In the genomic region with DNA sequence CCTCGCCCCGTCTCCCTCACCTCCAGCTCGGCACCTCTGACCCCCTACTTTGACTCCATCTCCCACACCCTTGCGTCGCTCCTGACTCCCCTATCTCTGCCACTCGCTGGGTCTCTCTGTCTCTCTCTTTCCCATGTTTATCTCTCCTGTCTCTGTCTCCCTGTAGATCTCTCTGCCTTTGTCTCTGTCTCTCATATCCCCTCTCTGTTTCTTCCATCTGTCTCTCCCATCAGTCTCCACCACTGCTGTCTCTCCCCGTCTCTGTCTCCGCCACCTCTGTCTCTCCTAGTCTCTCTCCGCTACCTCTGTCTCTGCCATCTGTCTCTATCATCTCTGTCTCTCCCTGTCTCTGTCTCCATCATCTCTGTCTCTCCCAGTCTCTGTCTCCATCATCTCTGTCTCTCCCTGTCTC, we compare ENCODE assay signal across 9 cellular contexts. TPM values are rescaled to one million over a fixed set of nuclear protein-coding genes. Genes with fewer than 3 reads are reported as not detected.
DNase-seq lines count a peak whose midpoint lies in the region; ATAC-seq and TF ChIP-seq lines count a peak whose summit lies in the region.
"Had no signal": no experiment of that assay in that cellular context is flagged by ENCODE, and none has a peak within 500 bp of the region (broad histone marks: within the 10 kb centered on the region; RNA-seq: fewer than 3 reads in every experiment).

No MANE protein-coding gene starts in this region.

- no peak for DNase-seq in activated naive CD4-positive, alpha-beta T cell treated with anti-CD3 and anti-CD28 coated beads for 36 hours
- no peak for DNase-seq in activated naive CD4-positive, alpha-beta T cell (lab: John Stamatoyannopoulos, UW)
- DNase-seq in activated naive CD4-positive, alpha-beta T cell treated with anti-CD3 and anti-CD28 coated beads, Interleukin-2, amount 50 U/mL, for 72 hours (ENCODE audit: low spot score in 2 of 2): peak in 1 of 2 donors; percentile 29
- DNase-seq in tibial nerve (ENCODE audit: low spot score in 2 of 2): no peak
- no peak for DNase-seq in NK-92 treated with Interleukin-12 subunit alpha and Interleukin-12 subunit beta, amount 100 ng/mL, for 24 hours (lab: John Stamatoyannopoulos, UW)

- WGBS in tibial nerve, 2 donors: 17% methylated on average over 7 to 9 of the region's 9 CpGs

- peak overlapping the region; percentile 64 for H3K4me3 ChIP-seq in iPS-20b (ENCODE audit: low read length)
- peak overlapping the region in 1 of 4 donors; percentile 27 for H3K4me3 ChIP-seq in tibial nerve

- H3K27me3 Mint-ChIP-seq in activated naive CD4-positive, alpha-beta T cell treated with anti-CD3 and anti-CD28 coated beads for 36 hours (ENCODE audit: low read depth): no peaks in the 10 kb centered on the region

- H3K36me3 ChIP-seq in iPS-20b (ENCODE audit: insufficient read depth, low read depth, low read length) (no peaks in the 10 kb centered on the region), tibial nerve (no peaks in the 10 kb centered on the region)
- H3K36me3 ChIP-seq: ovary had no signal

- H3K27me3 ChIP-seq in iPS-20b (ENCODE audit: insufficient read depth, low read length) (peaks cover 48% of the 10 kb centered on the region), tibial nerve (peaks cover 0 to 12% of the 10 kb centered on the region in 2 donors)
- H3K27me3 ChIP-seq: ovary had no signal

- H3K27ac ChIP-seq in iPS-20b (ENCODE audit: low read length) (peak overlapping the region; percentile 72), tibial nerve (peak overlapping the region in 3 of 4 donors; percentile 14 to 73 (median 60))
- H3K27ac ChIP-seq: ovary had no signal

- H3K4me3 Mint-ChIP-seq in activated naive CD4-positive, alpha-beta T cell treated with anti-CD3 and anti-CD28 coated beads for 36 hours: peak overlapping the region; percentile 97

- CTCF ChIA-PET in activated naive CD4-positive, alpha-beta T cell treated with anti-CD3 and anti-CD28 coated beads for 36 hours (lab: Charles Lee): interaction anchor here (1.0 to 6.2 kb wide), 10 partner anchors 17 to 230 kb away, joined by 3 to 189 read pairs (median 30); a partner anchor contains a TSS

- H3K4me1 Mint-ChIP-seq in activated naive CD4-positive, alpha-beta T cell treated with anti-CD3 and anti-CD28 coated beads for 36 hours (ENCODE audit: low read depth): peaks cover 37% of the 10 kb centered on the region

- intact Hi-C loops in activated naive CD4-positive, alpha-beta T cell treated with anti-CD3 and anti-CD28 coated beads for 36 hours (cut with micrococcal nuclease): no loop called here

- H3K9ac ChIP-seq in iPS-20b (ENCODE audit: low read depth, low read length): peak overlapping the region; percentile 81; the same call in 1 of the 2 replicates

- no peaks in the 10 kb centered on the region for H3K9me3 ChIP-seq in iPS-20b (ENCODE audit: insufficient read depth, low read depth, low read length)
- H3K9me3 ChIP-seq in tibial nerve: no peaks in the 10 kb centered on the region
- H3K9me3 ChIP-seq: ovary had no signal

- ATAC-seq in activated naive CD4-positive, alpha-beta T cell treated with anti-CD3 and anti-CD28 coated beads, Interleukin-2, amount 50 U/mL, for 72 hours: peak; percentile 9 to 19
- ATAC-seq in HG03439 (IDR thresholded peaks at IDR 0.05; ENCODE audit: unreplicated experiment) (no peak), HG02884 (IDR thresholded peaks at IDR 0.05; ENCODE audit: unreplicated experiment) (no peak)

- peak overlapping the region; percentile 97 for H3K27ac Mint-ChIP-seq in activated naive CD4-positive, alpha-beta T cell treated with anti-CD3 and anti-CD28 coated beads for 36 hours
- H3K27ac Mint-ChIP-seq in activated naive CD4-positive, alpha-beta T cell treated with anti-CD3 and anti-CD28 coated beads, Interleukin-2, amount 50 U/mL, for 72 hours: peak overlapping the region in 1 of 2 donors; percentile 97

- TF ChIP-seq EP300 in tibial nerve (IDR thresholded peaks at IDR 0.05): no peak

- H3K4me1 ChIP-seq in iPS-20b (ENCODE audit: insufficient read depth, low read length) (peaks cover 6% of the 10 kb centered on the region; the same call in 1 of the 2 replicates), tibial nerve (peaks cover 0 to 55% (median 28%) of the 10 kb centered on the region in 4 donors)

- no peaks in the 10 kb centered on the region for H3K9me3 Mint-ChIP-seq in activated naive CD4-positive, alpha-beta T cell treated with anti-CD3 and anti-CD28 coated beads for 36 hours
- peaks cover 0 to 6% of the 10 kb centered on the region in 2 donors for H3K9me3 Mint-ChIP-seq in activated naive CD4-positive, alpha-beta T cell treated with anti-CD3 and anti-CD28 coated beads, Interleukin-2, amount 50 U/mL, for 72 hours

- TF ChIP-seq POLR2A in tibial nerve (IDR thresholded peaks at IDR 0.05): no peak

- H3K36me3 Mint-ChIP-seq in activated naive CD4-positive, alpha-beta T cell treated with anti-CD3 and anti-CD28 coated beads for 36 hours (ENCODE audit: low read depth): peaks cover 4% of the 10 kb centered on the region
- peaks cover 5% of the 10 kb centered on the region in 2 donors for H3K36me3 Mint-ChIP-seq in activated naive CD4-positive, alpha-beta T cell treated with anti-CD3 and anti-CD28 coated beads, Interleukin-2, amount 50 U/mL, for 72 hours

- TF ChIP-seq CTCF in tibial nerve (IDR thresholded peaks at IDR 0.05): no peak

RNA-seq across cellular contexts. Expression of a gene that starts 12.4 kb away (rescaled TPM):
- 10 to 100 TPM; 55.9 to 59.5 TPM for total RNA-seq in activated naive CD4-positive, alpha-beta T cell treated with anti-CD3 and anti-CD28 coated beads for 36 hours
- total RNA-seq in activated naive CD4-positive, alpha-beta T cell treated with anti-CD3 and anti-CD28 coated beads, Interleukin-2, amount 50 U/mL, for 72 hours: 10 to 100 TPM; 21.9 to 84.2 TPM
- total RNA-seq in tibial nerve: 10 to 100 TPM in 1 of 4 donors, 1 to 10 TPM in 3; 2.8 to 11.0 (median 6.3) TPM

RNA-seq across cellular contexts. Expression of a gene that starts 13.0 kb away (rescaled TPM):
- 10 to 100 TPM; 43.6 to 47.7 TPM for total RNA-seq in activated naive CD4-positive, alpha-beta T cell treated with anti-CD3 and anti-CD28 coated beads for 36 hours
- total RNA-seq in activated naive CD4-positive, alpha-beta T cell treated with anti-CD3 and anti-CD28 coated beads, Interleukin-2, amount 50 U/mL, for 72 hours: 10 to 100 TPM; 50.0 to 60.2 TPM
- total RNA-seq in tibial nerve: 10 to 100 TPM; 23.8 to 39.0 (median 32.7) TPM

RNA-seq across cellular contexts. Expression of a gene that starts 31.3 kb away (rescaled TPM):
- total RNA-seq in activated naive CD4-positive, alpha-beta T cell treated with anti-CD3 and anti-CD28 coated beads for 36 hours: 10 to 100 TPM; 18.7 to 19.9 TPM
- total RNA-seq in activated naive CD4-positive, alpha-beta T cell treated with anti-CD3 and anti-CD28 coated beads, Interleukin-2, amount 50 U/mL, for 72 hours: 10 to 100 TPM; 16.9 to 20.0 TPM
- total RNA-seq in tibial nerve: 10 to 100 TPM in 3 of 4 donors, 1 to 10 TPM in 1; 9.6 to 33.9 (median 25.4) TPM

Comparison
In these comparisons a context has a peak if more than half of its experiments do, and no peak if none do; other contexts are left out.
1. ATAC-seq: peak in activated naive CD4-positive, alpha-beta T cell treated with anti-CD3 and anti-CD28 coated beads, Interleukin-2, amount 50 U/mL, for 72 hours (2 of 2); none in HG03439 (single experiment) and HG02884 (single experiment).